Comparison of ENCODE assay signal across 1 cellular context in genomic region chr3:15044311-15044710, GRCh38.
TF ChIP-seq lines count a peak whose summit lies in the region.

No MANE protein-coding gene starts in this region.

TF ChIP-seq in SK-N-SH treated with all-trans-retinoic acid at 6 μM for 48 hours, 23 proteins besides CTCF, POLR2A, EP300 and RAD21:
- TF ChIP-seq CSRNP3 (CRISPR knock-in tag; IDR thresholded peaks at IDR 0.05) (no peak), SNAI2 (CRISPR knock-in tag; IDR thresholded peaks at IDR 0.05) (no peak), ZFP3 (CRISPR knock-in tag; IDR thresholded peaks at IDR 0.05) (no peak), TSHZ2 (CRISPR knock-in tag; IDR thresholded peaks at IDR 0.05) (no peak), ZFP30 (CRISPR knock-in tag; IDR thresholded peaks at IDR 0.05) (no peak), ISL1 (CRISPR knock-in tag; IDR thresholded peaks at IDR 0.05) (no peak), ZNF8 (CRISPR knock-in tag; IDR thresholded peaks at IDR 0.05) (no peak), TCF4 (CRISPR knock-in tag; IDR thresholded peaks at IDR 0.05; ENCODE audit: borderline replicate concordance) (no peak), ARNTL (CRISPR knock-in tag; IDR thresholded peaks at IDR 0.05; ENCODE audit: borderline replicate concordance, low read depth) (no peak)
TF ChIP-seq in SK-N-SH treated with all-trans-retinoic acid at 6 μM for 48 hours: peak in this region for 0.
